In the genomic region with DNA sequence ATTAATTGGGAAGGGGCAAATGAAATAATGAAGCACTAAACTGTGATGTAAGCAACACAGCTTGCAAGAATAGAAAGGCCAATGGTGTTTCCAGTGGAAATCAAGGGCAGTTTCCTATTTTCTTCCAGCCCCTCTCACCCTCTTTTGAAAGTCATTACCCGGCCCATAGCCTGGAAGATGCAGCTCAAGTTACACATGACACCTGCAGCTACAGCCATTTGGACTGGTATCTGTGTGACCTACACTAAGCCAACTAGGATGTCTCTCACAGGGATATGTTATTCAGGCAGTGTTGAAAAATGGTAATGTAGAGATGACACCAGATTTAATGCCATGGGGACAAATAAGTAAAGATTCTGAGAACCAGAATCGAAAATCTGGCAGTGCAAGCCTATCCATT, we compare ENCODE assay signal across 37 cellular contexts.
"Had no signal": no experiment of that assay in that cellular context is flagged by ENCODE, and none has a peak within 500 bp of the region (broad histone marks: within the 10 kb centered on the region; RNA-seq: fewer than 3 reads in every experiment).

No MANE protein-coding gene starts in this region.

- H3K4me1 ChIP-seq: adrenal gland, body of pancreas, breast epithelium, Peyer's patch had no signal

- DNase-seq: activated B cell treated with CpG ODN at 0.5 μM for 24 hours; activated CD4-positive, alpha-beta memory T cell treated with anti-CD3 and anti-CD28 coated beads for 36 hours; activated CD4-positive, alpha-beta T cell treated with anti-CD3 and anti-CD28 coated beads for 4 hours; activated CD4-positive, alpha-beta T cell treated with anti-CD3 and anti-CD28 coated beads, Interleukin-2, amount 50 U/mL, for 1 hour; activated CD4-positive, CD25-positive, alpha-beta regulatory T cell treated with anti-CD3 and anti-CD28 coated beads, Interleukin-2, amount 50 U/mL, for 72 hours; activated CD8-positive, alpha-beta memory T cell treated with anti-CD3 and anti-CD28 coated beads, Interleukin-2, amount 50 U/mL, for 4 hours; activated gamma-delta T cell treated with Interleukin-2 at 50 U/mL for 16 hours; activated naive CD4-positive, alpha-beta T cell treated with anti-CD3 and anti-CD28 coated beads for 36 hours; activated T-cell treated with anti-CD3 and anti-CD28 coated beads for 4 hours; activated T-cell treated with anti-CD3 and anti-CD28 coated beads, Interleukin-2, amount 50 U/mL, for 4 hours; adrenal gland; body of pancreas; caudate nucleus; cerebellar nuclear complex; cortex of kidney; Kasumi-1; KBM-7; MG63; NCI-H1048; NCI-H1105 treated with DMSO at 0.1 percent for 48 hours; NCI-H1436 treated with DMSO at 0.1 percent for 48 hours; NCI-H1694 treated with DMSO at 0.1 percent for 48 hours; NCI-H2029 treated with DMSO at 0.1 percent for 48 hours; NCI-H345; NCI-H82; NK-92 treated with Interleukin-12 subunit alpha and Interleukin-12 subunit beta, amount 100 ng/mL, for 24 hours; PC-3; Peyer's patch; RPMI8226; SHP77 treated with DMSO at 0.1 percent for 48 hours; SK-N-SH had no signal

- H3K4me1 Mint-ChIP-seq: activated B cell treated with CpG ODN at 0.5 μM for 24 hours had no signal

- H3K9me3 Mint-ChIP-seq: activated B cell treated with CpG ODN at 0.5 μM for 24 hours; activated T-helper 1 cell treated with anti-CD3 and anti-CD28 coated beads, Interleukin-12 subunit alpha, Interleukin-12 subunit beta, Interleukin-2, Interleukin-4 antibody, amounts not matched to agents 30 ng/mL and 10 ng/mL and 1 ng/mL, durations not matched to agents 14 hours and 24 hours and 36 hours; T-helper 1 cell treated with Interleukin-12 subunit alpha and Interleukin-12 subunit beta and Interleukin-4 antibody, amounts not matched to agents 30 μg/mL and 1 μg/mL, for 36 hours had no signal

- ATAC-seq: activated naive CD4-positive, alpha-beta T cell treated with anti-CD3 and anti-CD28 coated beads, Interleukin-2, amount 50 U/mL, for 72 hours; activated T-cell treated with anti-CD3 and anti-CD28 coated beads, Interleukin-2, amount 50 U/mL, for 4 hours; body of pancreas; PC-3 had no signal

- H3K27ac Mint-ChIP-seq: activated B cell treated with CpG ODN at 0.5 μM for 24 hours; activated CD4-positive, alpha-beta memory T cell treated with anti-CD3 and anti-CD28 coated beads for 36 hours; activated naive CD4-positive, alpha-beta T cell treated with anti-CD3 and anti-CD28 coated beads for 36 hours; activated naive CD4-positive, alpha-beta T cell treated with anti-CD3 and anti-CD28 coated beads, Interleukin-2, amount 50 U/mL, for 72 hours; activated T-helper 1 cell treated with anti-CD3 and anti-CD28 coated beads, Interleukin-12 subunit alpha, Interleukin-12 subunit beta, Interleukin-2, Interleukin-4 antibody, amounts not matched to agents 30 ng/mL and 10 ng/mL and 1 ng/mL, durations not matched to agents 14 hours and 24 hours and 36 hours; T-helper 1 cell treated with Interleukin-12 subunit alpha and Interleukin-12 subunit beta and Interleukin-4 antibody, amounts not matched to agents 30 μg/mL and 1 μg/mL, for 36 hours; T-helper 2 cell treated with Interferon-gamma antibody and Interleukin-4, amounts not matched to agents 5 μg/mL and 100 μg/mL, for 36 hours had no signal

- H3K4me3 ChIP-seq: adrenal gland, body of pancreas, breast epithelium, MG63, Peyer's patch, SJSA1 had no signal

- H3K4me3 Mint-ChIP-seq: activated B cell treated with CpG ODN at 0.5 μM for 24 hours; activated CD4-positive, alpha-beta memory T cell treated with anti-CD3 and anti-CD28 coated beads for 36 hours; activated naive CD4-positive, alpha-beta T cell treated with anti-CD3 and anti-CD28 coated beads for 36 hours; activated T-cell treated with anti-CD3 and anti-CD28 coated beads, Interleukin-2, amount 50 U/mL, for 4 hours; activated T-helper 1 cell treated with anti-CD3 and anti-CD28 coated beads, Interleukin-12 subunit alpha, Interleukin-12 subunit beta, Interleukin-2, Interleukin-4 antibody, amounts not matched to agents 30 ng/mL and 10 ng/mL and 1 ng/mL, durations not matched to agents 14 hours and 24 hours and 36 hours; T-helper 1 cell treated with Interleukin-12 subunit alpha and Interleukin-12 subunit beta and Interleukin-4 antibody, amounts not matched to agents 30 μg/mL and 1 μg/mL, for 36 hours; T-helper 2 cell treated with Interferon-gamma antibody and Interleukin-4, amounts not matched to agents 5 μg/mL and 100 μg/mL, for 36 hours had no signal

- H3K36me3 ChIP-seq: adrenal gland, breast epithelium, MG63, Peyer's patch, SJSA1 had no signal

- H3K36me3 Mint-ChIP-seq: activated CD4-positive, alpha-beta memory T cell treated with anti-CD3 and anti-CD28 coated beads for 36 hours had no signal

- H3K9me3 ChIP-seq: adrenal gland, body of pancreas, breast epithelium, MG63, Peyer's patch, SJSA1, SK-N-SH had no signal

- H3K27me3 Mint-ChIP-seq: activated CD4-positive, alpha-beta memory T cell treated with anti-CD3 and anti-CD28 coated beads for 36 hours had no signal

- H3K27ac ChIP-seq: adrenal gland, body of pancreas, breast epithelium, Peyer's patch, SJSA1 had no signal

- H3K27me3 ChIP-seq: adrenal gland, body of pancreas, breast epithelium, MG63, Peyer's patch, SJSA1 had no signal
